Comparison of ENCODE assay signal across 28 cellular contexts in the genomic region with DNA sequence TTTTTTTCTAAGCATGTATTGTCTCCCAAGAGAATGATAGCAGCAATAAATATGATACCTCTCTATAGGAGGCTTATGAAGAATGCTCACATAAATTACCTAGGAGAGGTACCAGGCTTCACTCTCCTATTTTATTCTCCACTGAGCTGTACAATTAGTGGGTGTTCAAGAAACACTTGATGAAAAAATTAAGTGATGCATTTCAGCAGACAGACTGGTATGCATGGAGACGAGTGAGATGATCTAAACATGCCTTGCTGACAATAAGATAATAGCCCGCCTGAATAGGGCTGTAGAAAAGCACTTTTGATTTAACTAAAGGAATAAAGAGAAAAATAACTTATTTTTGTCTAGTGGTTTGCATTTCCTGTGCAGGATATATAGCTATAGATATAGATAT.
"Had no signal": no experiment of that assay in that cellular context is flagged by ENCODE, and none has a peak within 500 bp of the region (broad histone marks: within the 10 kb centered on the region; RNA-seq: fewer than 3 reads in every experiment).

No MANE protein-coding gene starts in this region.

- H3K36me3 ChIP-seq: stomach, suprapubic skin, thoracic aorta, thyroid gland, tibial artery, tibial nerve, transverse colon, upper lobe of left lung, upper lobe of right lung, uterus, vagina had no signal

- H3K9me3 Mint-ChIP-seq: stimulated activated naive CD8-positive, alpha-beta T cell treated with anti-CD3 and anti-CD28 coated beads, Interleukin-15, amount 100 ng/mL, for 72 hours; stimulated activated naive CD8-positive, alpha-beta T cell treated with anti-CD3 and anti-CD28 coated beads, Interleukin-15, Interleukin-2, amounts not matched to agents 100 ng/mL and 50 ng/mL, for 24 hours; type B pancreatic cell had no signal

- H3K4me3 Mint-ChIP-seq: stimulated activated effector memory CD8-positive, alpha-beta T cell treated with anti-CD3 and anti-CD28 coated beads, Interleukin-12 subunit alpha, Interleukin-12 subunit beta, amount 100 ng/mL, for 72 hours; stimulated activated memory B cell treated with anti-CD40 and anti-IgM and Interleukin-4, amounts not matched to agents 10 μg/mL and 1 μg/mL and 100 μg/mL, for 72 hours; stimulated activated naive B cell treated with anti-CD40 and anti-IgM and Interleukin-4, amounts not matched to agents 10 μg/mL and 1 μg/mL and 100 μg/mL, for 72 hours; stimulated activated naive CD8-positive, alpha-beta T cell treated with anti-CD3 and anti-CD28 coated beads, Interleukin-15, amount 100 ng/mL, for 72 hours; stimulated activated naive CD8-positive, alpha-beta T cell treated with anti-CD3 and anti-CD28 coated beads, Interleukin-15, Interleukin-2, amounts not matched to agents 100 ng/mL and 50 ng/mL, for 24 hours; type B pancreatic cell had no signal

- H3K4me3 ChIP-seq: stomach, suprapubic skin, testis, thoracic aorta, thyroid gland, tibial artery, tibial nerve, transverse colon, upper lobe of left lung, upper lobe of right lung, uterus, vagina had no signal

- H3K27me3 ChIP-seq: stomach, suprapubic skin, testis, thyroid gland, tibial artery, tibial nerve, transverse colon, upper lobe of left lung, upper lobe of right lung, uterus, vagina had no signal

- DNase-seq: stimulated activated CD4-positive, alpha-beta T cell treated with anti-CD3 and anti-CD28 coated beads, Interleukin-2, amount 100 ng/mL, for 48 hours; stimulated activated CD4-positive, alpha-beta T cell treated with anti-CD3 and anti-CD28 coated beads, Interleukin-4, amount 100 ng/mL, for 1 hour; stimulated activated CD4-positive, alpha-beta T cell treated with anti-CD3 and anti-CD28 coated beads, Interleukin-4, amount 100 ng/mL, for 24 hours; stimulated activated CD4-positive, alpha-beta T cell treated with anti-CD3 and anti-CD28 coated beads, Interleukin-4, amount 100 ng/mL, for 4 hours; stimulated activated CD8-positive, alpha-beta memory T cell treated with anti-CD3 and anti-CD28 coated beads, Interleukin-4, amount 100 ng/mL, for 48 hours; stimulated activated naive B cell treated with anti-CD40 and anti-IgM and Interleukin-4, amounts not matched to agents 10 μg/mL and 1 μg/mL and 100 μg/mL, for 72 hours; stimulated activated naive CD4-positive, alpha-beta T cell; stimulated activated naive CD4-positive, alpha-beta T cell treated with Interleukin-2 at 50 U/mL for 16 hours; stimulated activated naive CD8-positive, alpha-beta T cell treated with anti-CD3 and anti-CD28 coated beads, Interleukin-15, amount 100 ng/mL, for 72 hours; stimulated activated naive CD8-positive, alpha-beta T cell treated with anti-CD3 and anti-CD28 coated beads, Interleukin-15, Interleukin-2, amounts not matched to agents 100 U/mL and 50 U/mL, for 24 hours; stomach; substantia nigra; testis; thyroid gland; tibial artery; transverse colon; trophoblast cell; upper lobe of left lung; upper lobe of right lung; uterus had no signal

- H3K36me3 Mint-ChIP-seq: stimulated activated effector memory CD8-positive, alpha-beta T cell treated with anti-CD3 and anti-CD28 coated beads, Interleukin-12 subunit alpha, Interleukin-12 subunit beta, amount 100 ng/mL, for 72 hours; stimulated activated memory B cell treated with anti-CD40 and anti-IgM and Interleukin-4, amounts not matched to agents 10 μg/mL and 1 μg/mL and 100 μg/mL, for 72 hours; stimulated activated naive B cell treated with anti-CD40 and anti-IgM and Interleukin-4, amounts not matched to agents 10 μg/mL and 1 μg/mL and 100 μg/mL, for 72 hours; type B pancreatic cell had no signal

- H3K27ac ChIP-seq: stomach, suprapubic skin, testis, thoracic aorta, thyroid gland, tibial artery, tibial nerve, transverse colon, upper lobe of left lung, upper lobe of right lung, uterus, vagina had no signal

- H3K4me1 Mint-ChIP-seq: stimulated activated effector memory CD8-positive, alpha-beta T cell treated with anti-CD3 and anti-CD28 coated beads, Interleukin-12 subunit alpha, Interleukin-12 subunit beta, amount 100 ng/mL, for 72 hours; stimulated activated memory B cell treated with anti-CD40 and anti-IgM and Interleukin-4, amounts not matched to agents 10 μg/mL and 1 μg/mL and 100 μg/mL, for 72 hours; stimulated activated naive B cell treated with anti-CD40 and anti-IgM and Interleukin-4, amounts not matched to agents 10 μg/mL and 1 μg/mL and 100 μg/mL, for 72 hours; stimulated activated naive CD8-positive, alpha-beta T cell treated with anti-CD3 and anti-CD28 coated beads, Interleukin-15, amount 100 ng/mL, for 72 hours had no signal

- H3K27ac Mint-ChIP-seq: stimulated activated effector memory CD8-positive, alpha-beta T cell treated with anti-CD3 and anti-CD28 coated beads, Interleukin-12 subunit alpha, Interleukin-12 subunit beta, amount 100 ng/mL, for 72 hours; stimulated activated memory B cell treated with anti-CD40 and anti-IgM and Interleukin-4, amounts not matched to agents 10 μg/mL and 1 μg/mL and 100 μg/mL, for 72 hours; stimulated activated naive B cell treated with anti-CD40 and anti-IgM and Interleukin-4, amounts not matched to agents 10 μg/mL and 1 μg/mL and 100 μg/mL, for 72 hours; stimulated activated naive CD8-positive, alpha-beta T cell treated with anti-CD3 and anti-CD28 coated beads, Interleukin-15, amount 100 ng/mL, for 72 hours; stimulated activated naive CD8-positive, alpha-beta T cell treated with anti-CD3 and anti-CD28 coated beads, Interleukin-15, Interleukin-2, amounts not matched to agents 100 ng/mL and 50 ng/mL, for 24 hours; type B pancreatic cell had no signal

- H3K9me3 ChIP-seq: suprapubic skin, testis, thoracic aorta, thyroid gland, tibial artery, tibial nerve, transverse colon, upper lobe of left lung, upper lobe of right lung, uterus, vagina had no signal

- H3K27me3 Mint-ChIP-seq: stimulated activated memory B cell treated with anti-CD40 and anti-IgM and Interleukin-4, amounts not matched to agents 10 μg/mL and 1 μg/mL and 100 μg/mL, for 72 hours; stimulated activated naive B cell treated with anti-CD40 and anti-IgM and Interleukin-4, amounts not matched to agents 10 μg/mL and 1 μg/mL and 100 μg/mL, for 72 hours; stimulated activated naive CD8-positive, alpha-beta T cell treated with anti-CD3 and anti-CD28 coated beads, Interleukin-15, amount 100 ng/mL, for 72 hours; stimulated activated naive CD8-positive, alpha-beta T cell treated with anti-CD3 and anti-CD28 coated beads, Interleukin-15, Interleukin-2, amounts not matched to agents 100 ng/mL and 50 ng/mL, for 24 hours had no signal
